Comparison of ENCODE assay signal across 1 cellular context in genomic region chr6:45663181-45664180, GRCh38.
TF ChIP-seq lines count a peak whose summit lies in the region.

No MANE protein-coding gene starts in this region.

TF ChIP-seq in K562, 482 proteins besides CTCF, POLR2A, EP300 and RAD21 (continued from another document):
- no peak for TF ChIP-seq CHD7 (IDR thresholded peaks at IDR 0.05; ENCODE audit: low read depth, low read length)
- no peak for TF ChIP-seq ZBTB1 (CRISPR knock-in tag; IDR thresholded peaks at IDR 0.05; ENCODE audit: borderline replicate concordance, low read depth)
- no peak for TF ChIP-seq NFXL1 (CRISPR knock-in tag; IDR thresholded peaks at IDR 0.05)
- no peak for TF ChIP-seq ZNF589 (CRISPR knock-in tag; IDR thresholded peaks at IDR 0.05; ENCODE audit: low read depth)
- TF ChIP-seq HDAC8 (tag; IDR thresholded peaks at IDR 0.05) = no peak
- no peak for TF ChIP-seq DLX4 (CRISPR knock-in tag; IDR thresholded peaks at IDR 0.05)
